ENCODE assay signal across 8 cellular contexts in genomic region chr4:83012631-83013419, GRCh38. TPM values are rescaled to one million over a fixed set of nuclear protein-coding genes. Genes with fewer than 3 reads are reported as not detected.
DNase-seq lines count a peak whose midpoint lies in the region; ATAC-seq and TF ChIP-seq lines count a peak whose summit lies in the region.

No MANE protein-coding gene starts in this region.

- H3K4me1 Mint-ChIP-seq in WTC11 = peaks cover 31% of the 10 kb centered on the region

- no peak; the same call in 1 of the 2 replicates for TF ChIP-seq CTCF in WTC11 (IDR thresholded peaks at IDR 0.05)

- peak; percentile 97 for DNase-seq in AG08396 (ENCODE audit: low spot score)
- peak; percentile 98 for DNase-seq in NCI-H2227 (lab: John Stamatoyannopoulos, UW; ENCODE audit: unreplicated experiment)
- DNase-seq in WTC11 (ENCODE audit: low spot score) = peak; percentile 97
- peak; percentile 97 for DNase-seq in central memory CD4-positive, alpha-beta T cell
- DNase-seq in iris pigment epithelial cell (ENCODE audit: low read depth) = peak; percentile 98
- DNase-seq in stimulated activated CD4-positive, alpha-beta T cell treated with anti-CD3 and anti-CD28 coated beads, Interleukin-12 subunit alpha, Interleukin-12 subunit beta, amount 100 ng/mL, for 24 hours (ENCODE audit: low read depth in 2 of 2) = peak; percentile 94 to 95

- peaks cover 13% of the 10 kb centered on the region for H3K27me3 Mint-ChIP-seq in WTC11 (ENCODE audit: low read depth)

- ATAC-seq in GM18907 (IDR thresholded peaks at IDR 0.05; ENCODE audit: unreplicated experiment) = peak; percentile 87
- ATAC-seq in HG03159 (IDR thresholded peaks at IDR 0.05; ENCODE audit: unreplicated experiment) = peak; percentile 78
- ATAC-seq in WTC11 = peak; percentile 93

- POLR2A ChIA-PET in WTC11 (lab: Charles Lee) = interaction anchor here (0.5 to 2.9 kb wide), 4 partner anchors 22 to 271 kb away, joined by 4 to 28 read pairs (median 7); partner anchors contain the start of genes COPS4 and COQ2

- peak overlapping the region; percentile 78 for H3K4me3 Mint-ChIP-seq in WTC11

- H3K9me3 Mint-ChIP-seq in WTC11 = no peaks in the 10 kb centered on the region

- CTCF ChIA-PET in WTC11 (lab: Charles Lee) = interaction anchor here (0.6 to 1.3 kb wide), 9 partner anchors 22 to 271 kb away, joined by 3 to 14 read pairs (median 3); partner anchors contain the start of genes COPS4, COQ2 and SCD5

- no peaks in the 10 kb centered on the region for H3K36me3 Mint-ChIP-seq in WTC11

- peak overlapping the region; percentile 94 for H3K27ac Mint-ChIP-seq in WTC11

TF ChIP-seq in WTC11, 78 proteins besides CTCF, POLR2A, EP300 and RAD21 (continues in another document):
- TF ChIP-seq, protein P1, sequence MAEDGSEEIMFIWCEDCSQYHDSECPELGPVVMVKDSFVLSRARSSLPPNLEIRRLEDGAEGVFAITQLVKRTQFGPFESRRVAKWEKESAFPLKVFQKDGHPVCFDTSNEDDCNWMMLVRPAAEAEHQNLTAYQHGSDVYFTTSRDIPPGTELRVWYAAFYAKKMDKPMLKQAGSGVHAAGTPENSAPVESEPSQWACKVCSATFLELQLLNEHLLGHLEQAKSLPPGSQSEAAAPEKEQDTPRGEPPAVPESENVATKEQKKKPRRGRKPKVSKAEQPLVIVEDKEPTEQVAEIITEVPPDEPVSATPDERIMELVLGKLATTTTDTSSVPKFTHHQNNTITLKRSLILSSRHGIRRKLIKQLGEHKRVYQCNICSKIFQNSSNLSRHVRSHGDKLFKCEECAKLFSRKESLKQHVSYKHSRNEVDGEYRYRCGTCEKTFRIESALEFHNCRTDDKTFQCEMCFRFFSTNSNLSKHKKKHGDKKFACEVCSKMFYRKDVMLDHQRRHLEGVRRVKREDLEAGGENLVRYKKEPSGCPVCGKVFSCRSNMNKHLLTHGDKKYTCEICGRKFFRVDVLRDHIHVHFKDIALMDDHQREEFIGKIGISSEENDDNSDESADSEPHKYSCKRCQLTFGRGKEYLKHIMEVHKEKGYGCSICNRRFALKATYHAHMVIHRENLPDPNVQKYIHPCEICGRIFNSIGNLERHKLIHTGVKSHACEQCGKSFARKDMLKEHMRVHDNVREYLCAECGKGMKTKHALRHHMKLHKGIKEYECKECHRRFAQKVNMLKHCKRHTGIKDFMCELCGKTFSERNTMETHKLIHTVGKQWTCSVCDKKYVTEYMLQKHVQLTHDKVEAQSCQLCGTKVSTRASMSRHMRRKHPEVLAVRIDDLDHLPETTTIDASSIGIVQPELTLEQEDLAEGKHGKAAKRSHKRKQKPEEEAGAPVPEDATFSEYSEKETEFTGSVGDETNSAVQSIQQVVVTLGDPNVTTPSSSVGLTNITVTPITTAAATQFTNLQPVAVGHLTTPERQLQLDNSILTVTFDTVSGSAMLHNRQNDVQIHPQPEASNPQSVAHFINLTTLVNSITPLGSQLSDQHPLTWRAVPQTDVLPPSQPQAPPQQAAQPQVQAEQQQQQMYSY (CRISPR knock-in tag; IDR thresholded peaks at IDR 0.05) = 0 out of 2 replicates have a peak, but pooled peaks have one; percentile 39
- TF ChIP-seq FOXK1 (CRISPR knock-in tag; IDR thresholded peaks at IDR 0.05) = peak; percentile 95
- TF ChIP-seq ZNF532 (CRISPR knock-in tag; IDR thresholded peaks at IDR 0.05; ENCODE audit: borderline replicate concordance) = no peak
- TF ChIP-seq, protein P2, sequence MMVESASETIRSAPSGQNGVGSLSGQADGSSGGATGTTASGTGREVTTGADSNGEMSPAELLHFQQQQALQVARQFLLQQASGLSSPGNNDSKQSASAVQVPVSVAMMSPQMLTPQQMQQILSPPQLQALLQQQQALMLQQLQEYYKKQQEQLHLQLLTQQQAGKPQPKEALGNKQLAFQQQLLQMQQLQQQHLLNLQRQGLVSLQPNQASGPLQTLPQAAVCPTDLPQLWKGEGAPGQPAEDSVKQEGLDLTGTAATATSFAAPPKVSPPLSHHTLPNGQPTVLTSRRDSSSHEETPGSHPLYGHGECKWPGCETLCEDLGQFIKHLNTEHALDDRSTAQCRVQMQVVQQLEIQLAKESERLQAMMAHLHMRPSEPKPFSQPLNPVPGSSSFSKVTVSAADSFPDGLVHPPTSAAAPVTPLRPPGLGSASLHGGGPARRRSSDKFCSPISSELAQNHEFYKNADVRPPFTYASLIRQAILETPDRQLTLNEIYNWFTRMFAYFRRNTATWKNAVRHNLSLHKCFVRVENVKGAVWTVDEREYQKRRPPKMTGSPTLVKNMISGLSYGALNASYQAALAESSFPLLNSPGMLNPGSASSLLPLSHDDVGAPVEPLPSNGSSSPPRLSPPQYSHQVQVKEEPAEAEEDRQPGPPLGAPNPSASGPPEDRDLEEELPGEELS (CRISPR knock-in tag; IDR thresholded peaks at IDR 0.05) = peak; percentile 41; the same call in 1 of the 2 replicates
- TF ChIP-seq, protein P3, sequence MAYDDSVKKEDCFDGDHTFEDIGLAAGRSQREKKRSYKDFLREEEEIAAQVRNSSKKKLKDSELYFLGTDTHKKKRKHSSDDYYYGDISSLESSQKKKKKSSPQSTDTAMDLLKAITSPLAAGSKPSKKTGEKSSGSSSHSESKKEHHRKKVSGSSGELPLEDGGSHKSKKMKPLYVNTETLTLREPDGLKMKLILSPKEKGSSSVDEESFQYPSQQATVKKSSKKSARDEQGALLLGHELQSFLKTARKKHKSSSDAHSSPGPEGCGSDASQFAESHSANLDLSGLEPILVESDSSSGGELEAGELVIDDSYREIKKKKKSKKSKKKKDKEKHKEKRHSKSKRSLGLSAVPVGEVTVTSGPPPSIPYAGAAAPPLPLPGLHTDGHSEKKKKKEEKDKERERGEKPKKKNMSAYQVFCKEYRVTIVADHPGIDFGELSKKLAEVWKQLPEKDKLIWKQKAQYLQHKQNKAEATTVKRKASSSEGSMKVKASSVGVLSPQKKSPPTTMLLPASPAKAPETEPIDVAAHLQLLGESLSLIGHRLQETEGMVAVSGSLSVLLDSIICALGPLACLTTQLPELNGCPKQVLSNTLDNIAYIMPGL (CRISPR knock-in tag; IDR thresholded peaks at IDR 0.05) = peak; percentile 75; the same call in 1 of the 2 replicates
- TF ChIP-seq, protein P4, sequence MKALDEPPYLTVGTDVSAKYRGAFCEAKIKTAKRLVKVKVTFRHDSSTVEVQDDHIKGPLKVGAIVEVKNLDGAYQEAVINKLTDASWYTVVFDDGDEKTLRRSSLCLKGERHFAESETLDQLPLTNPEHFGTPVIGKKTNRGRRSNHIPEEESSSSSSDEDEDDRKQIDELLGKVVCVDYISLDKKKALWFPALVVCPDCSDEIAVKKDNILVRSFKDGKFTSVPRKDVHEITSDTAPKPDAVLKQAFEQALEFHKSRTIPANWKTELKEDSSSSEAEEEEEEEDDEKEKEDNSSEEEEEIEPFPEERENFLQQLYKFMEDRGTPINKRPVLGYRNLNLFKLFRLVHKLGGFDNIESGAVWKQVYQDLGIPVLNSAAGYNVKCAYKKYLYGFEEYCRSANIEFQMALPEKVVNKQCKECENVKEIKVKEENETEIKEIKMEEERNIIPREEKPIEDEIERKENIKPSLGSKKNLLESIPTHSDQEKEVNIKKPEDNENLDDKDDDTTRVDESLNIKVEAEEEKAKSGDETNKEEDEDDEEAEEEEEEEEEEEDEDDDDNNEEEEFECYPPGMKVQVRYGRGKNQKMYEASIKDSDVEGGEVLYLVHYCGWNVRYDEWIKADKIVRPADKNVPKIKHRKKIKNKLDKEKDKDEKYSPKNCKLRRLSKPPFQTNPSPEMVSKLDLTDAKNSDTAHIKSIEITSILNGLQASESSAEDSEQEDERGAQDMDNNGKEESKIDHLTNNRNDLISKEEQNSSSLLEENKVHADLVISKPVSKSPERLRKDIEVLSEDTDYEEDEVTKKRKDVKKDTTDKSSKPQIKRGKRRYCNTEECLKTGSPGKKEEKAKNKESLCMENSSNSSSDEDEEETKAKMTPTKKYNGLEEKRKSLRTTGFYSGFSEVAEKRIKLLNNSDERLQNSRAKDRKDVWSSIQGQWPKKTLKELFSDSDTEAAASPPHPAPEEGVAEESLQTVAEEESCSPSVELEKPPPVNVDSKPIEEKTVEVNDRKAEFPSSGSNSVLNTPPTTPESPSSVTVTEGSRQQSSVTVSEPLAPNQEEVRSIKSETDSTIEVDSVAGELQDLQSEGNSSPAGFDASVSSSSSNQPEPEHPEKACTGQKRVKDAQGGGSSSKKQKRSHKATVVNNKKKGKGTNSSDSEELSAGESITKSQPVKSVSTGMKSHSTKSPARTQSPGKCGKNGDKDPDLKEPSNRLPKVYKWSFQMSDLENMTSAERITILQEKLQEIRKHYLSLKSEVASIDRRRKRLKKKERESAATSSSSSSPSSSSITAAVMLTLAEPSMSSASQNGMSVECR (CRISPR knock-in tag; IDR thresholded peaks at IDR 0.05; ENCODE audit: borderline replicate concordance) = peak; percentile 52; the same call in 1 of the 2 replicates
- peak; percentile 61; the same call in 1 of the 2 replicates for TF ChIP-seq GABPB1 (CRISPR knock-in tag; IDR thresholded peaks at IDR 0.05)

RNA-seq across cellular contexts. Expression of gene LIN54, which starts 2.2 kb away (rescaled TPM):
- total RNA-seq in WTC11 (2021) = 11.8 to 13.2 TPM (median 12.7 TPM) in 3 replicates

RNA-seq across cellular contexts. Expression of gene COPS4, which starts 22.2 kb away (rescaled TPM):
- 26.9 to 30.9 TPM (median 28.7 TPM) in 3 replicates for total RNA-seq in WTC11 (2021)

Comparison
In these comparisons a context has a peak if more than half of its experiments do, and no peak if none do; other contexts are left out.
1. Peak in every context shown above with its lines: DNase-seq and ATAC-seq.